34 cellular contexts compared by ENCODE assay signal in genomic region chr5:138910546-138911185, GRCh38. TPM values are rescaled to one million over a fixed set of nuclear protein-coding genes. Genes with fewer than 3 reads are reported as not detected.
DNase-seq lines count a peak whose midpoint lies in the region; ATAC-seq and TF ChIP-seq lines count a peak whose summit lies in the region.
"Had no signal": no experiment of that assay in that cellular context is flagged by ENCODE, and none has a peak within 500 bp of the region (broad histone marks: within the 10 kb centered on the region; RNA-seq: fewer than 3 reads in every experiment).

No MANE protein-coding gene starts in this region.

- no peak overlapping the region for H2AFZ ChIP-seq in osteoblast (ENCODE audit: low read length)
- no peak overlapping the region for H2AFZ ChIP-seq in mesenchymal stem cell (ENCODE audit: low read depth, low read length)

- no peak overlapping the region for H4K91ac ChIP-seq in mesenchymal stem cell (ENCODE audit: low read length)

- peaks cover 21% of the 10 kb centered on the region for H3K79me2 ChIP-seq in osteoblast (ENCODE audit: insufficient read depth, low read length)

- CTCF ChIA-PET in WTC11 (lab: Charles Lee): interaction anchor here (0.6 to 1.5 kb wide), 3 partner anchors 21 to 121 kb away, joined by 3 to 5 read pairs (median 3); no protein-coding TSS in a partner anchor

- no peaks in the 10 kb centered on the region for H3K27me3 Mint-ChIP-seq in WTC11 (ENCODE audit: low read depth)
- H3K27me3 Mint-ChIP-seq: activated CD4-positive, alpha-beta memory T cell treated with anti-CD3 and anti-CD28 coated beads, Interleukin-2, amount 10 ng/mL, durations not matched to agents 7 days and 5 days; activated naive CD8-positive, alpha-beta T cell treated with anti-CD3 and anti-CD28 coated beads for 36 hours; effector memory CD8-positive, alpha-beta T cell; stimulated activated naive B cell treated with anti-CD40 and anti-IgM and Interleukin-4, amounts not matched to agents 10 μg/mL and 1 μg/mL and 100 μg/mL, for 72 hours; type B pancreatic cell had no signal

- H3K79me1 ChIP-seq in mesenchymal stem cell (replicated peaks; ENCODE audit: low read length, poor library complexity, severe bottlenecking): peaks cover 36% of the 10 kb centered on the region

- H2BK120ac ChIP-seq in mesenchymal stem cell (ENCODE audit: low read depth, low read length): no peak overlapping the region

- no peak overlapping the region for H3K23ac ChIP-seq in mesenchymal stem cell (ENCODE audit: low read length in 2 of 2)

- H3K4me1 ChIP-seq in osteoblast (ENCODE audit: insufficient read depth, low read length) (peaks cover 19% of the 10 kb centered on the region), mesenchymal stem cell (ENCODE audit: control insufficient read depth, insufficient read depth, low read depth, low read length) (peaks cover 6% of the 10 kb centered on the region)
- H3K4me1 ChIP-seq: prostate gland had no signal

- POLR2A ChIA-PET in WTC11 (lab: Charles Lee): no interaction called here

- H3K9me3 Mint-ChIP-seq in WTC11: no peaks in the 10 kb centered on the region
- H3K9me3 Mint-ChIP-seq: activated CD4-positive, alpha-beta memory T cell treated with anti-CD3 and anti-CD28 coated beads, Interleukin-2, amount 10 ng/mL, durations not matched to agents 7 days and 5 days; activated naive CD8-positive, alpha-beta T cell treated with anti-CD3 and anti-CD28 coated beads for 36 hours; effector memory CD8-positive, alpha-beta T cell; naive thymus-derived CD4-positive, alpha-beta T cell; stimulated activated naive B cell treated with anti-CD40 and anti-IgM and Interleukin-4, amounts not matched to agents 10 μg/mL and 1 μg/mL and 100 μg/mL, for 72 hours; T-helper 1 cell treated with Interleukin-12 subunit alpha and Interleukin-12 subunit beta and Interleukin-4 antibody, amounts not matched to agents 30 μg/mL and 1 μg/mL, for 36 hours; type B pancreatic cell had no signal

- no peak for TF ChIP-seq CTCF in WTC11 (IDR thresholded peaks at IDR 0.05)
- TF ChIP-seq CTCF in osteoblast (IDR thresholded peaks at IDR 0.05; ENCODE audit: extremely low read depth, low read depth, low read length): no peak

- H3K36me3 ChIP-seq in osteoblast (ENCODE audit: insufficient read depth, low read length) (peaks cover 35% of the 10 kb centered on the region), mesenchymal stem cell (ENCODE audit: control insufficient read depth in 1 of 2, insufficient read depth in 2 of 2, low read depth in 1 of 2, low read length in 2 of 2) (peaks cover 13 to 74% of the 10 kb centered on the region in 2 experiments)
- H3K36me3 ChIP-seq: prostate gland had no signal

- H3K36me3 Mint-ChIP-seq in WTC11: peaks cover 30% of the 10 kb centered on the region
- H3K36me3 Mint-ChIP-seq: activated naive CD8-positive, alpha-beta T cell treated with anti-CD3 and anti-CD28 coated beads for 36 hours had no signal

- H2AK5ac ChIP-seq in mesenchymal stem cell (ENCODE audit: low read length, severe bottlenecking): no peak overlapping the region

- no peak overlapping the region for H3K4me3 ChIP-seq in osteoblast (ENCODE audit: insufficient read depth, low read length)
- H3K4me3 ChIP-seq in mesenchymal stem cell (ENCODE audit: insufficient read depth in 1 of 2, low read depth in 1 of 2, low read length in 2 of 2): no peak overlapping the region
- H3K4me3 ChIP-seq: K562, prostate gland, SK-N-MC had no signal

- no peak overlapping the region for H3K4ac ChIP-seq in mesenchymal stem cell (ENCODE audit: low read depth in 1 of 2, low read length in 2 of 2)

- H3K27ac ChIP-seq in osteoblast (ENCODE audit: low read depth, low read length): peak overlapping the region; percentile 15
- H3K27ac ChIP-seq in mesenchymal stem cell (ENCODE audit: low read length, poor library complexity, severe bottlenecking): no peak overlapping the region
- H3K27ac ChIP-seq: C4-2B, prostate gland, SK-N-MC had no signal

- H3K14ac ChIP-seq in mesenchymal stem cell (ENCODE audit: low read length in 2 of 2): no peak overlapping the region

- H3K18ac ChIP-seq in mesenchymal stem cell (ENCODE audit: low read depth in 1 of 2, low read length in 2 of 2): no peak overlapping the region

- H3K4me2 ChIP-seq in osteoblast (ENCODE audit: insufficient read depth, low read length) (no peak overlapping the region), mesenchymal stem cell (ENCODE audit: low read length, poor library complexity, severe bottlenecking) (no peak overlapping the region)

- no peak overlapping the region for H3K9ac ChIP-seq in mesenchymal stem cell (ENCODE audit: low read length)

- H3K27me3 ChIP-seq in osteoblast (ENCODE audit: insufficient read depth, low read length) (no peaks in the 10 kb centered on the region), mesenchymal stem cell (ENCODE audit: control insufficient read depth in 1 of 2, insufficient read depth in 1 of 2, low read length in 2 of 2) (no peaks in the 10 kb centered on the region)

- peak overlapping the region; percentile 50 for H3K27ac Mint-ChIP-seq in WTC11
- H3K27ac Mint-ChIP-seq: activated CD4-positive, alpha-beta memory T cell treated with anti-CD3 and anti-CD28 coated beads, Interleukin-2, amount 10 ng/mL, durations not matched to agents 7 days and 5 days; activated naive CD8-positive, alpha-beta T cell treated with anti-CD3 and anti-CD28 coated beads for 36 hours; effector memory CD8-positive, alpha-beta T cell; naive thymus-derived CD4-positive, alpha-beta T cell; stimulated activated naive B cell treated with anti-CD40 and anti-IgM and Interleukin-4, amounts not matched to agents 10 μg/mL and 1 μg/mL and 100 μg/mL, for 72 hours; T-helper 1 cell treated with Interleukin-12 subunit alpha and Interleukin-12 subunit beta and Interleukin-4 antibody, amounts not matched to agents 30 μg/mL and 1 μg/mL, for 36 hours; type B pancreatic cell had no signal

- peaks cover 6% of the 10 kb centered on the region; the same call in 1 of the 2 replicates for H3K4me1 Mint-ChIP-seq in WTC11
- H3K4me1 Mint-ChIP-seq: activated naive CD8-positive, alpha-beta T cell treated with anti-CD3 and anti-CD28 coated beads for 36 hours had no signal

- no peak overlapping the region for H2BK5ac ChIP-seq in mesenchymal stem cell (ENCODE audit: low read depth, low read length, poor library complexity, severe bottlenecking)

- no peak overlapping the region for H2BK15ac ChIP-seq in mesenchymal stem cell (ENCODE audit: low read depth, poor library complexity, severe bottlenecking)

- no peak overlapping the region for H3K4me3 Mint-ChIP-seq in WTC11
- H3K4me3 Mint-ChIP-seq: activated CD4-positive, alpha-beta memory T cell treated with anti-CD3 and anti-CD28 coated beads, Interleukin-2, amount 10 ng/mL, durations not matched to agents 7 days and 5 days; activated naive CD8-positive, alpha-beta T cell treated with anti-CD3 and anti-CD28 coated beads for 36 hours; effector memory CD8-positive, alpha-beta T cell; naive thymus-derived CD4-positive, alpha-beta T cell; stimulated activated naive B cell treated with anti-CD40 and anti-IgM and Interleukin-4, amounts not matched to agents 10 μg/mL and 1 μg/mL and 100 μg/mL, for 72 hours; T-helper 1 cell treated with Interleukin-12 subunit alpha and Interleukin-12 subunit beta and Interleukin-4 antibody, amounts not matched to agents 30 μg/mL and 1 μg/mL, for 36 hours; type B pancreatic cell had no signal

- no peak overlapping the region for H4K8ac ChIP-seq in mesenchymal stem cell (ENCODE audit: low read length)

- DNase-seq in EH (ENCODE audit: low read depth) (peak; percentile 42), HT1080 (ENCODE audit: low read depth) (peak; percentile 78), WTC11 (ENCODE audit: low spot score) (no peak), osteoblast (ENCODE audit: insufficient read length, low spot score, missing footprints) (no peak), kidney glomerular epithelial cell (lab: John Stamatoyannopoulos, UW) (no peak), mesenchymal stem cell (no peak)
- DNase-seq: activated CD4-positive, alpha-beta memory T cell treated with anti-CD3 and anti-CD28 coated beads, Interleukin-2, amount 10 ng/mL, durations not matched to agents 7 days and 5 days; activated effector memory CD4-positive, alpha-beta T cell treated with Interleukin-2 at 50 U/mL for 16 hours; activated naive CD8-positive, alpha-beta T cell treated with anti-CD3 and anti-CD28 coated beads for 36 hours; activated T-cell treated with anti-CD3 and anti-CD28 coated beads for 4 hours; aorta; COR-L47; cortex of kidney; DMS53; effector memory CD8-positive, alpha-beta T cell; GF-D8; kidney; midbrain; naive thymus-derived CD4-positive, alpha-beta T cell; NCI-H1105 treated with DMSO at 0.1 percent for 48 hours; NCI-H187 treated with DMSO at 0.1 percent for 48 hours; NK-92 treated with Interleukin-12 subunit alpha and Interleukin-12 subunit beta, amount 100 ng/mL, for 24 hours; nucleus accumbens; PC-3; stimulated activated naive B cell treated with anti-CD40 and anti-IgM and Interleukin-4, amounts not matched to agents 10 μg/mL and 1 μg/mL and 100 μg/mL, for 72 hours had no signal

- ATAC-seq in WTC11: no peak
- no peak for ATAC-seq in GM21360 (IDR thresholded peaks at IDR 0.05; ENCODE audit: unreplicated experiment)
- ATAC-seq: effector memory CD8-positive, alpha-beta T cell; K562; naive thymus-derived CD4-positive, alpha-beta T cell; PC-3; stimulated activated naive B cell treated with anti-CD40 and anti-IgM and Interleukin-4, amounts not matched to agents 10 μg/mL and 1 μg/mL and 100 μg/mL, for 72 hours had no signal

- peaks cover 11% of the 10 kb centered on the region for H4K20me1 ChIP-seq in osteoblast (ENCODE audit: insufficient read depth, low read length)

- no peak overlapping the region for H2BK12ac ChIP-seq in mesenchymal stem cell (ENCODE audit: low read length in 2 of 2)

- WGBS in mesenchymal stem cell: 73% methylated on average over 6 of the region's 7 CpGs

- H3K9me3 ChIP-seq in osteoblast (ENCODE audit: low read depth, low read length) (no peaks in the 10 kb centered on the region), mesenchymal stem cell (ENCODE audit: control insufficient read depth, low read length) (no peaks in the 10 kb centered on the region)
- H3K9me3 ChIP-seq: prostate gland had no signal

TF ChIP-seq in WTC11, 78 proteins besides CTCF, POLR2A, EP300 and RAD21 (continues in another document):
- no peak for TF ChIP-seq CDX4 (CRISPR knock-in tag; IDR thresholded peaks at IDR 0.05; ENCODE audit: borderline replicate concordance)

RNA-seq across cellular contexts. Expression of gene LRRTM2, which starts 35.5 kb away (rescaled TPM):
- total RNA-seq in HT1080 (2014; rRNA removed; shearing (Covaris generic)): 3.7 and 4.0 TPM in 2 replicates
- 4.3 and 7.2 TPM in 2 replicates for polyA plus RNA-seq in HT1080 (2015; cell fraction: cytosol; rRNA removed)
- 4.3 and 5.6 TPM in 2 replicates for polyA plus RNA-seq in HT1080 (2015; cell fraction: nucleus; rRNA removed)
- total RNA-seq in WTC11 (2021) (not detected in 3 replicates), osteoblast (under 0.01 and 0.88 TPM in 2 replicates)
- polyA plus RNA-seq in mesenchymal stem cell (2013, experiment 1 of 2): 0.86 TPM
- 1.2 TPM for polyA plus RNA-seq in mesenchymal stem cell (2013, experiment 2 of 2)
- total RNA-seq: activated naive CD8-positive, alpha-beta T cell treated with anti-CD3 and anti-CD28 coated beads for 36 hours; H1; MCF 10A; PC-3; prostate gland had no signal
- polyA plus RNA-seq: H1; naive thymus-derived CD4-positive, alpha-beta T cell had no signal

Comparison
In these comparisons a context has a peak if more than half of its experiments do, and no peak if none do; other contexts are left out.
1. DNase-seq: peak in EH (single experiment) and HT1080 (single experiment); none in WTC11 (single experiment), osteoblast (single experiment), kidney glomerular epithelial cell (single experiment) and mesenchymal stem cell (single experiment).